9 cellular contexts compared by ENCODE assay signal in genomic region chr2:230944123-230944653, GRCh38. TPM values are rescaled to one million over a fixed set of nuclear protein-coding genes. Genes with fewer than 3 reads are reported as not detected.
DNase-seq lines count a peak whose midpoint lies in the region; ATAC-seq, FAIRE-seq and TF ChIP-seq lines count a peak whose summit lies in the region.
"Had no signal": no experiment of that assay in that cellular context is flagged by ENCODE, and none has a peak within 500 bp of the region (broad histone marks: within the 10 kb centered on the region; RNA-seq: fewer than 3 reads in every experiment).

No MANE protein-coding gene starts in this region.

- no peaks in the 10 kb centered on the region for H3K27me3 ChIP-seq in testis

- no peaks in the 10 kb centered on the region for H3K4me1 ChIP-seq in testis

- no peaks in the 10 kb centered on the region for H3K36me3 ChIP-seq in testis (ENCODE audit: low read depth, missing control alignments)

- H3K27ac ChIP-seq in testis = no peak overlapping the region
- H3K27ac ChIP-seq: KMS-11 had no signal

- no peak for TF ChIP-seq POLR2A in testis (IDR thresholded peaks at IDR 0.05)

- DNase-seq in stimulated activated CD4-positive, alpha-beta T cell treated with anti-CD3 and anti-CD28 coated beads, Interleukin-15, amount 100 ng/mL, for 24 hours = peak; percentile 75
- DNase-seq in NCI-H226 (no peak), frontal cortex (ENCODE audit: low spot score in 2 of 2) (no peak), testis (no peak)

- 78 to 88% methylated on average over 9 to 11 of the region's 11 CpGs for WGBS in testis, 2 donors

- ATAC-seq in GM18870 (IDR thresholded peaks at IDR 0.05; ENCODE audit: unreplicated experiment) (peak; percentile 45), GM21529 (IDR thresholded peaks at IDR 0.05; ENCODE audit: unreplicated experiment) (peak; percentile 45), HG03460 (IDR thresholded peaks at IDR 0.05; ENCODE audit: unreplicated experiment) (peak; percentile 54)

- intact Hi-C loops in testis (cut with DNase I; ENCODE audit: low total_unique reads) = no loop called here

- TF ChIP-seq CTCF in testis (IDR thresholded peaks at IDR 0.05) = no peak

- H3K9me3 ChIP-seq in testis = no peaks in the 10 kb centered on the region

- no peak overlapping the region for H3K4me3 ChIP-seq in testis

- FAIRE-seq in frontal cortex (lab: Jason Lieb, UNC) = no peak

RNA-seq across cellular contexts. Expression of gene GPR55, which starts 19.1 kb away (rescaled TPM):
- total RNA-seq in frontal cortex (not detected), testis (10 to 100 TPM; 10.9 to 14.7 TPM)
- polyA plus RNA-seq in testis (ENCODE audit: insufficient read depth, low read depth, low replicate concordance) = 12.3 TPM

RNA-seq across cellular contexts. Expression of gene SPATA3, which starts 51.7 kb away (rescaled TPM):
- total RNA-seq in frontal cortex = not detected
- 100 to 1,000 TPM in 1 of 2 donors, 10 to 100 TPM in 1; 18.6 to 127 TPM for total RNA-seq in testis
- 211 TPM for polyA plus RNA-seq in testis (ENCODE audit: insufficient read depth, low read depth, low replicate concordance)
- total RNA-seq: RPMI7951 had no signal

Comparison
In these comparisons a context has a peak if more than half of its experiments do, and no peak if none do; other contexts are left out.
1. RNA of gene GPR55, which starts 19.1 kb away (total RNA-seq): 10.9 to 14.7 TPM in testis; not detected in frontal cortex (single experiment); every median in the first group is over 10 times any median in the second.
2. RNA of gene SPATA3, which starts 51.7 kb away (total RNA-seq): 18.6 to 127 TPM in testis; not detected in frontal cortex (single experiment); every median in the first group is over 10 times any median in the second.
3. Peak in every context shown above with its lines, with median percentiles within 50 percentile points of each other: ATAC-seq.